In the genomic region with DNA sequence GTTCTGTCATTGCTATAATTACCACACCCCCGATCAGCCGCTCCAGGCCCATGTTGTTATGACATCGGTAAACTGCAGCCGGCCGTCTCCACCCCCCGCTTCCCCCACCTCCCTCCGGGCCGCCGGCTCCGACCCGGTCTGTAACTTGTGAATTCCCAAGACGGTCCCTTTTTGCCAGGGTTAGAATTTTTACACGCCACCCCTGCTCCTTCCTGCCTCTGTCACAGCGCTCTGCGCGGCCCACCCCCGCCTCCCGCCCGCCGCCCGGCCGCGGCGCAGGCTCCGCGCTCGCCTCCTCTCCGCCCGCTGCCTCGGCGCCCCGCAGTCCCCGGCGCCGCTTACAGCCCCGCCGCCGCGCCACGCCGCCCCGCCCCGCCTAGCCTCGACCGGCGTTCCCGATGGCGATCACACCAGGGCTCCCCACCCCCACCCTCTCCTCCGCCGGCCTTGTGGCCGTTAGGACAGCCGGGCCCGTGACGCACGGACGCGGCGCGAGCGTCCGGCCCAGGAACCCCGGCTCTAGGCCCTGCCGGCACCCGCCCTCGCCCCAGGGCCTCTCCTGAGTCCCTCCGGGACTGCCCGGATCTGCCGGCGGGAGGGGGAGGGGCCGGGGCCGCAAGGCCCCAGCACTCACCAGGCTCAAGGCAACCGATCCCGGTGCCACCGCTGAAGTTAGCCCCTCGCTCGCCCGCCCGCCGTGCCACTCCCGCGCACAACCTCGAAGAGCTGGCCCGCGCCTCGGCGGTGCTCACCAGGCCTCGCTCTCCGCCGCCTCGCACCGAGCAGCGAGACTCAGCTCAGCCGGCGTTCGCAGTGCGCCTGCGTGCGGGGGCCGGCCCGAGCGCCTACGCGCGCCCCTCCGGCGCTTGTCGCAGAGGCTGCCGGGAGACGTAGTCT, we compare ENCODE assay signal across 8 cellular contexts. TPM values are rescaled to one million over a fixed set of nuclear protein-coding genes. Genes with fewer than 3 reads are reported as not detected.
A peak's percentile ranks its signal among the peaks of the same experiment; 100 is the strongest.
DNase-seq lines count a peak whose midpoint lies in the region; ATAC-seq and TF ChIP-seq lines count a peak whose summit lies in the region.

A gene (minus strand): TSS at position 817 of the 897 bp plus-strand sequence. CDS start 18,374 bp downstream, outside the sequence.

- H3K27me3 Mint-ChIP-seq in T-helper 17 cell: no peaks in the 10 kb centered on the region

- no peaks in the 10 kb centered on the region for H3K27me3 ChIP-seq in left ventricle myocardium inferior (ENCODE audit: low read depth)
- no peaks in the 10 kb centered on the region for H3K27me3 ChIP-seq in prostate gland (replicated peaks; ENCODE audit: insufficient read depth)

- ATAC-seq in GM18498 (IDR thresholded peaks at IDR 0.05; ENCODE audit: unreplicated experiment): peak; percentile 89
- ATAC-seq in HG02870 (IDR thresholded peaks at IDR 0.05; ENCODE audit: unreplicated experiment): peak; percentile 87
- peak; percentile 87 for ATAC-seq in T-helper 17 cell

- H3K27ac ChIP-seq in left ventricle myocardium inferior (replicated peaks) (peak within 1 kb of the TSS; percentile 98), prostate gland (peak within 1 kb of the TSS; percentile 92 to 96)

- H3K4me1 ChIP-seq in left ventricle myocardium inferior: peaks cover 50% of the 10 kb centered on the region
- no peaks in the 10 kb centered on the region for H3K4me1 ChIP-seq in prostate gland (replicated peaks)

- TF ChIP-seq CTCF in left ventricle myocardium inferior (IDR thresholded peaks at IDR 0.05; ENCODE audit: borderline replicate concordance): no peak
- no peak for TF ChIP-seq CTCF in prostate gland (IDR thresholded peaks at IDR 0.05)

- peak within 1 kb of the TSS; percentile 95 for H3K4me3 Mint-ChIP-seq in T-helper 17 cell

- intact Hi-C loops in left ventricle myocardium inferior (cut with micrococcal nuclease) (no loop called here), prostate gland (cut with DNase I) (loop anchor here (10.0 kb wide), 1 partner anchor 100 kb away; a partner anchor contains a TSS)

- DNase-seq in NCI-H146 (lab: John Stamatoyannopoulos, UW) (peak; percentile 96), T-helper 17 cell (peak; percentile 82 to 85 (median 85)), amygdala (lab: John Stamatoyannopoulos, UW) (peak in 55 of 56 donors; percentile 20 to 91 (median 76)), left ventricle myocardium inferior (peak; percentile 86), prostate gland (ENCODE audit: low spot score) (peak; percentile 76), ureter (ENCODE audit: low spot score) (peak; percentile 85)

- peak; percentile 91 for TF ChIP-seq POLR2A in prostate gland (IDR thresholded peaks at IDR 0.05)

- H3K4me3 ChIP-seq in left ventricle myocardium inferior (peak within 1 kb of the TSS; percentile 95), prostate gland (peak within 1 kb of the TSS; percentile 86 to 87)

- WGBS in prostate gland: 1% methylated on average over 44 of the region's 109 CpGs

- H3K36me3 Mint-ChIP-seq in T-helper 17 cell (ENCODE audit: low read depth): peaks cover 2% of the 10 kb centered on the region

- H3K27ac Mint-ChIP-seq in T-helper 17 cell: peak within 1 kb of the TSS; percentile 94

- H3K36me3 ChIP-seq in left ventricle myocardium inferior (no peaks in the 10 kb centered on the region), prostate gland (no peaks in the 10 kb centered on the region)

- no peaks in the 10 kb centered on the region for H3K9me3 ChIP-seq in T-helper 17 cell (ENCODE audit: control insufficient read depth, low read length, poor library complexity, severe bottlenecking)
- peaks cover 8% of the 10 kb centered on the region for H3K9me3 ChIP-seq in left ventricle myocardium inferior (replicated peaks)
- no peaks in the 10 kb centered on the region for H3K9me3 ChIP-seq in prostate gland

- H3K4me1 Mint-ChIP-seq in T-helper 17 cell: peaks cover 35% of the 10 kb centered on the region

RNA-seq across cellular contexts. Expression of the gene that starts here (rescaled TPM):
- total RNA-seq in T-helper 17 cell (10 to 100 TPM; 50.5 to 55.6 TPM), left ventricle myocardium inferior (64.9 TPM), prostate gland (10 to 100 TPM; 27.1 to 38.7 TPM), ureter (75.7 TPM)

Comparison
In these comparisons a context has a peak if more than half of its experiments do, and no peak if none do; other contexts are left out.
1. Peak in every context shown above with its lines: DNase-seq, ATAC-seq, H3K4me3 ChIP-seq and H3K27ac ChIP-seq.